In the genomic region with DNA sequence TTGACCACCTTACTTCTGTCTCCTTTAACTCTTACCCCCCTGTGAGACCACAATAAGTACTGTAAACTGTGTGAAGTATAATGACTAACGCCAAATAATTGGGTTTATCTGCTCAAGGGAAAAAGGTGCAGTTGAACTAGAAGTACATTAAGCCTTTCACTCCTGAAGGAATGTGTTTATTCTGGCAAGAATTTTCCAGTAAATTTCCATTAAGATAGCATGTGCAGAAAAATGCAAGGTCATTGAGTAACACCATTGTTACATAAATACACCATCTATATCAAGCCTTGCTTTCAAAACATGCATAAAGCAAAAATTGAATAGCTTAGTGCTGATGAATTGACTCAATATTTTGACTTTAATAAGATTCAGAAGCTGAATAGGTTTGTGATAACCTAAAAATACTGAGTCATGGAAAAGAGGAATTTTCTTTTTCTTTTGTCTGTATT, we compare ENCODE assay signal across 10 cellular contexts.
DNase-seq lines count a peak whose midpoint lies in the region; ATAC-seq and TF ChIP-seq lines count a peak whose summit lies in the region.
"Had no signal": no experiment of that assay in that cellular context is flagged by ENCODE, and none has a peak within 500 bp of the region (broad histone marks: within the 10 kb centered on the region; RNA-seq: fewer than 3 reads in every experiment).

No MANE protein-coding gene starts in this region.

- H3K4me1 ChIP-seq in HEK293 (ENCODE audit: control insufficient read depth, insufficient read depth, low read length): peaks cover 16% of the 10 kb centered on the region

- DNase-seq in amniotic epithelial cell (ENCODE audit: low read depth) (peak; percentile 86), glomerular endothelial cell (ENCODE audit: extremely low read depth, low read depth, low spot score) (peak; percentile 76), NCI-H345 (lab: John Stamatoyannopoulos, UW) (no peak)
- DNase-seq in stimulated activated CD4-positive, alpha-beta T cell treated with anti-CD3 and anti-CD28 coated beads, Interleukin-4, amount 100 ng/mL, for 24 hours: no peak
- DNase-seq: activated CD8-positive, alpha-beta T cell treated with anti-CD3 and anti-CD28 coated beads, Interleukin-2, amount 10 ng/mL, durations not matched to agents 7 days and 5 days; amniotic stem cell had no signal

- H3K9me3 ChIP-seq in HEK293 (ENCODE audit: control insufficient read depth, insufficient read depth, low read depth, low read length): no peaks in the 10 kb centered on the region

- H3K27ac ChIP-seq in HEK293 (ENCODE audit: extremely low read depth, low read depth, low read length) (no peak overlapping the region), skin epidermis (peak overlapping the region in 11 of 21 experiments; percentile 8 to 77 (median 28))

- POLR2A ChIA-PET in HEK293 (lab: Yijun Ruan, JAX): interaction anchor here (2.4 kb wide), 1 partner anchor 65 kb away, joined by 6 read pairs; a partner anchor contains a TSS

- no peaks in the 10 kb centered on the region for H3K36me3 ChIP-seq in HEK293 (ENCODE audit: control insufficient read depth in 2 of 2, insufficient read depth in 1 of 2, low read length in 2 of 2)

- no peak for ATAC-seq in HG02763 (IDR thresholded peaks at IDR 0.05; ENCODE audit: unreplicated experiment)
- ATAC-seq in HG03196 (IDR thresholded peaks at IDR 0.05; ENCODE audit: unreplicated experiment): no peak
- ATAC-seq: activated CD8-positive, alpha-beta T cell treated with anti-CD3 and anti-CD28 coated beads, Interleukin-2, amount 10 ng/mL, durations not matched to agents 7 days and 5 days had no signal

- no peak overlapping the region for H3K4me3 ChIP-seq in HEK293 (ENCODE audit: low read depth, low read length)
- H3K4me3 ChIP-seq in skin epidermis: no peak overlapping the region

- no peak for TF ChIP-seq CTCF in HEK293 (tag by site-specific recombination; IDR thresholded peaks at IDR 0.05)

- CTCF ChIA-PET in HEK293 (lab: Yijun Ruan, JAX): interaction anchor here (0.8 to 1.1 kb wide), 2 partner anchors 43 to 204 kb away, joined by 3 read pairs; no protein-coding TSS in a partner anchor

TF ChIP-seq in HEK293, 187 proteins besides CTCF, POLR2A, EP300 and RAD21 (continues in another document):
- TF ChIP-seq ZNF16 (tag by site-specific recombination; IDR thresholded peaks at IDR 0.05; ENCODE audit: low read depth) (no peak), SALL2 (tag by site-specific recombination; IDR thresholded peaks at IDR 0.05; ENCODE audit: borderline replicate concordance) (no peak), ZNF624 (tag by site-specific recombination; IDR thresholded peaks at IDR 0.05) (no peak), ZNF670 (tag by site-specific recombination; IDR thresholded peaks at IDR 0.05; ENCODE audit: low read depth) (no peak), ZNF248 (tag by site-specific recombination; IDR thresholded peaks at IDR 0.05) (no peak), FEZF1 (tag by site-specific recombination; IDR thresholded peaks at IDR 0.05) (peak; percentile 62), PRDM1 (tag by site-specific recombination; IDR thresholded peaks at IDR 0.05) (peak; percentile 52; the same call in 1 of the 2 replicates), MEIS1 (CRISPR knock-in tag; IDR thresholded peaks at IDR 0.05; ENCODE audit: borderline replicate concordance) (no peak), ZNF175 (tag by site-specific recombination; IDR thresholded peaks at IDR 0.05) (no peak), ZSCAN23 (tag by site-specific recombination; IDR thresholded peaks at IDR 0.05) (no peak), ZNF776 (tag by site-specific recombination; IDR thresholded peaks at IDR 0.05; ENCODE audit: borderline replicate concordance) (no peak), SCRT1 (tag by site-specific recombination; IDR thresholded peaks at IDR 0.05; ENCODE audit: borderline replicate concordance) (no peak), ZNF48 (tag by site-specific recombination; IDR thresholded peaks at IDR 0.05) (no peak), KLF7 (tag by site-specific recombination; IDR thresholded peaks at IDR 0.05; ENCODE audit: borderline replicate concordance) (no peak)
- TF ChIP-seq, protein P1, sequence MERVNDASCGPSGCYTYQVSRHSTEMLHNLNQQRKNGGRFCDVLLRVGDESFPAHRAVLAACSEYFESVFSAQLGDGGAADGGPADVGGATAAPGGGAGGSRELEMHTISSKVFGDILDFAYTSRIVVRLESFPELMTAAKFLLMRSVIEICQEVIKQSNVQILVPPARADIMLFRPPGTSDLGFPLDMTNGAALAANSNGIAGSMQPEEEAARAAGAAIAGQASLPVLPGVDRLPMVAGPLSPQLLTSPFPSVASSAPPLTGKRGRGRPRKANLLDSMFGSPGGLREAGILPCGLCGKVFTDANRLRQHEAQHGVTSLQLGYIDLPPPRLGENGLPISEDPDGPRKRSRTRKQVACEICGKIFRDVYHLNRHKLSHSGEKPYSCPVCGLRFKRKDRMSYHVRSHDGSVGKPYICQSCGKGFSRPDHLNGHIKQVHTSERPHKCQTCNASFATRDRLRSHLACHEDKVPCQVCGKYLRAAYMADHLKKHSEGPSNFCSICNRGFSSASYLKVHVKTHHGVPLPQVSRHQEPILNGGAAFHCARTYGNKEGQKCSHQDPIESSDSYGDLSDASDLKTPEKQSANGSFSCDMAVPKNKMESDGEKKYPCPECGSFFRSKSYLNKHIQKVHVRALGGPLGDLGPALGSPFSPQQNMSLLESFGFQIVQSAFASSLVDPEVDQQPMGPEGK (tag by site-specific recombination; IDR thresholded peaks at IDR 0.05): no peak
- TF ChIP-seq, protein P2, sequence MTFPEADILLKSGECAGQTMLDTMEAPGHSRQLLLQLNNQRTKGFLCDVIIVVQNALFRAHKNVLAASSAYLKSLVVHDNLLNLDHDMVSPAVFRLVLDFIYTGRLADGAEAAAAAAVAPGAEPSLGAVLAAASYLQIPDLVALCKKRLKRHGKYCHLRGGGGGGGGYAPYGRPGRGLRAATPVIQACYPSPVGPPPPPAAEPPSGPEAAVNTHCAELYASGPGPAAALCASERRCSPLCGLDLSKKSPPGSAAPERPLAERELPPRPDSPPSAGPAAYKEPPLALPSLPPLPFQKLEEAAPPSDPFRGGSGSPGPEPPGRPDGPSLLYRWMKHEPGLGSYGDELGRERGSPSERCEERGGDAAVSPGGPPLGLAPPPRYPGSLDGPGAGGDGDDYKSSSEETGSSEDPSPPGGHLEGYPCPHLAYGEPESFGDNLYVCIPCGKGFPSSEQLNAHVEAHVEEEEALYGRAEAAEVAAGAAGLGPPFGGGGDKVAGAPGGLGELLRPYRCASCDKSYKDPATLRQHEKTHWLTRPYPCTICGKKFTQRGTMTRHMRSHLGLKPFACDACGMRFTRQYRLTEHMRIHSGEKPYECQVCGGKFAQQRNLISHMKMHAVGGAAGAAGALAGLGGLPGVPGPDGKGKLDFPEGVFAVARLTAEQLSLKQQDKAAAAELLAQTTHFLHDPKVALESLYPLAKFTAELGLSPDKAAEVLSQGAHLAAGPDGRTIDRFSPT (tag by site-specific recombination; IDR thresholded peaks at IDR 0.05): no peak
- TF ChIP-seq, protein P3, sequence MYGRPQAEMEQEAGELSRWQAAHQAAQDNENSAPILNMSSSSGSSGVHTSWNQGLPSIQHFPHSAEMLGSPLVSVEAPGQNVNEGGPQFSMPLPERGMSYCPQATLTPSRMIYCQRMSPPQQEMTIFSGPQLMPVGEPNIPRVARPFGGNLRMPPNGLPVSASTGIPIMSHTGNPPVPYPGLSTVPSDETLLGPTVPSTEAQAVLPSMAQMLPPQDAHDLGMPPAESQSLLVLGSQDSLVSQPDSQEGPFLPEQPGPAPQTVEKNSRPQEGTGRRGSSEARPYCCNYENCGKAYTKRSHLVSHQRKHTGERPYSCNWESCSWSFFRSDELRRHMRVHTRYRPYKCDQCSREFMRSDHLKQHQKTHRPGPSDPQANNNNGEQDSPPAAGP (tag by site-specific recombination; IDR thresholded peaks at IDR 0.05): no peak
- TF ChIP-seq, protein P4, sequence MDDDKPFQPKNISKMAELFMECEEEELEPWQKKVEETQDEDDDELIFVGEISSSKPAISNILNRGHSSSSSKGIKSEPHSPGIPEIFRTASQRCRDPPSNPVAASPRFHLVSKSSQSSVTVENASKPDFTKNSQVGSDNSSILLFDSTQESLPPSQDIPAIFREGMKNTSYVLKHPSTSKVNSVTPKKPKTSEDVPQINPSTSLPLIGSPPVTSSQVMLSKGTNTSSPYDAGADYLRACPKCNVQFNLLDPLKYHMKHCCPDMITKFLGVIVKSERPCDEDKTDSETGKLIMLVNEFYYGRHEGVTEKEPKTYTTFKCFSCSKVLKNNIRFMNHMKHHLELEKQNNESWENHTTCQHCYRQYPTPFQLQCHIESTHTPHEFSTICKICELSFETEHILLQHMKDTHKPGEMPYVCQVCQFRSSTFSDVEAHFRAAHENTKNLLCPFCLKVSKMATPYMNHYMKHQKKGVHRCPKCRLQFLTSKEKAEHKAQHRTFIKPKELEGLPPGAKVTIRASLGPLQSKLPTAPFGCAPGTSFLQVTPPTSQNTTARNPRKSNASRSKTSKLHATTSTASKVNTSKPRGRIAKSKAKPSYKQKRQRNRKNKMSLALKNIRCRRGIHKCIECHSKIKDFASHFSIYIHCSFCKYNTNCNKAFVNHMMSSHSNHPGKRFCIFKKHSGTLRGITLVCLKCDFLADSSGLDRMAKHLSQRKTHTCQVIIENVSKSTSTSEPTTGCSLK (tag by site-specific recombination; IDR thresholded peaks at IDR 0.05): no peak

Comparison
In these comparisons a context has a peak if more than half of its experiments do, and no peak if none do; other contexts are left out.
1. DNase-seq: peak in amniotic epithelial cell (single experiment) and glomerular endothelial cell (single experiment); none in NCI-H345 (single experiment) and stimulated activated CD4-positive, alpha-beta T cell treated with anti-CD3 and anti-CD28 coated beads, Interleukin-4, amount 100 ng/mL, for 24 hours (single experiment).